In the genomic region with DNA sequence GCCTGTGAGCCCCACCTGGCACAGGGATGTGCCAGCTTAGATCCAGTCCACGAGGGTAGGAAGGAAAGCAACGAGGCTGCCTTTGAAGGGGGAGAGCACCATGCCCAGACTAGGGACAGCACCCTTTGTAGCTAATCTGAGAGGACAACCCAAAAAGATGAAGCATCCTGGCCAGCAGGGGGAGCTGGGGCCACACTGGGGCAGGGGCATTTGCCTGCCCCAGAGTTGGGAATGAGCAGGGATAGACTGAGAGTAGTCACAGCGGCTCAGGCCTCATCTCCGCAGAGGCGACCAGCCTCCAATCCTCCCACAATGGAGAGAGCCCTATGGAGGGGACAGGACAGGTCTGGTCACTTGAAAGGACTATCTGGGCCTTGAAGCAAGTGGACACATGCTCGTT, we compare ENCODE assay signal across 10 cellular contexts. TPM values are rescaled to one million over a fixed set of nuclear protein-coding genes. Genes with fewer than 3 reads are reported as not detected.
A peak's percentile ranks its signal among the peaks of the same experiment; 100 is the strongest.
DNase-seq lines count a peak whose midpoint lies in the region; ATAC-seq, FAIRE-seq and TF ChIP-seq lines count a peak whose summit lies in the region.
"Had no signal": no experiment of that assay in that cellular context is flagged by ENCODE, and none has a peak within 500 bp of the region (broad histone marks: within the 10 kb centered on the region; RNA-seq: fewer than 3 reads in every experiment).

No MANE protein-coding gene starts in this region.

- POLR2A ChIA-PET in activated B cell treated with CpG ODN at 0.5 μM for 24 hours (lab: Charles Lee): no interaction called here

- no peak overlapping the region for H3K4me3 ChIP-seq in liver (ENCODE audit: low read depth in 1 of 3, low read length in 3 of 3)

- TF ChIP-seq CTCF in D721Med (IDR thresholded peaks at IDR 0.05; ENCODE audit: insufficient read depth, missing control alignments) (peak; percentile 47), H9 (conservative IDR thresholded peaks at IDR 0.05) (peak; percentile 75), activated B cell treated with CpG ODN at 0.5 μM for 24 hours (IDR thresholded peaks at IDR 0.05) (no peak), liver (IDR thresholded peaks at IDR 0.05; ENCODE audit: low read depth, low read length, missing input control) (peak; percentile 43)

- no peaks in the 10 kb centered on the region for H3K9me3 ChIP-seq in H9 (ENCODE audit: control insufficient read depth, low read depth, low read length)
- H3K9me3 ChIP-seq in liver (ENCODE audit: control insufficient read depth in 4 of 4, low read length in 3 of 4): no peaks in the 10 kb centered on the region

- H3K4me3 Mint-ChIP-seq in H9 (no peak overlapping the region), activated B cell treated with CpG ODN at 0.5 μM for 24 hours (no peak overlapping the region)
- H3K4me3 Mint-ChIP-seq in T-helper 2 cell treated with Interferon-gamma antibody and Interleukin-4, amounts not matched to agents 5 μg/mL and 100 μg/mL, for 36 hours: no peak overlapping the region

- no peak overlapping the region for H2AK5ac ChIP-seq in H9 (ENCODE audit: insufficient read length, low read length)

- H2BK5ac ChIP-seq in H9 (ENCODE audit: insufficient read length, low read length): no peak overlapping the region

- no peaks in the 10 kb centered on the region for H4K20me1 ChIP-seq in H9 (ENCODE audit: control insufficient read depth, insufficient read depth, insufficient read length)

- H3K27ac ChIP-seq in H9 (ENCODE audit: insufficient read length, low read depth, low read length): no peak overlapping the region
- H3K27ac ChIP-seq in liver (ENCODE audit: low read depth in 1 of 2, low read length in 2 of 2): no peak overlapping the region

- H2BK20ac ChIP-seq in H9 (ENCODE audit: low read depth, low read length, poor library complexity, severe bottlenecking): no peak overlapping the region

- H3K56ac ChIP-seq in H9 (ENCODE audit: insufficient read length, low read depth, low read length): no peak overlapping the region

- H3T11ph ChIP-seq in H9 (ENCODE audit: low read length): no peak overlapping the region

- peaks cover 14% of the 10 kb centered on the region for H3K27me3 Mint-ChIP-seq in H9 (ENCODE audit: low read depth)
- H3K27me3 Mint-ChIP-seq in activated B cell treated with CpG ODN at 0.5 μM for 24 hours: peaks cover 17% of the 10 kb centered on the region
- H3K27me3 Mint-ChIP-seq in T-helper 2 cell treated with Interferon-gamma antibody and Interleukin-4, amounts not matched to agents 5 μg/mL and 100 μg/mL, for 36 hours (ENCODE audit: low read depth): no peaks in the 10 kb centered on the region

- H2BK12ac ChIP-seq in H9 (ENCODE audit: insufficient read length, low read depth, low read length): no peak overlapping the region

- H3K4me2 ChIP-seq in H9 (ENCODE audit: insufficient read depth, insufficient read length, low read length): no peak overlapping the region

- H3K36me3 Mint-ChIP-seq in H9 (ENCODE audit: insufficient read depth in 1 of 3, low read depth in 3 of 3): no peaks in the 10 kb centered on the region
- no peaks in the 10 kb centered on the region for H3K36me3 Mint-ChIP-seq in activated B cell treated with CpG ODN at 0.5 μM for 24 hours (ENCODE audit: low read depth)
- H3K36me3 Mint-ChIP-seq in T-helper 2 cell treated with Interferon-gamma antibody and Interleukin-4, amounts not matched to agents 5 μg/mL and 100 μg/mL, for 36 hours (ENCODE audit: low read depth): no peaks in the 10 kb centered on the region

- peak; percentile 68 to 73 for TF ChIP-seq RAD21 in liver (IDR thresholded peaks at IDR 0.05)

- H3K23ac ChIP-seq in H9 (ENCODE audit: insufficient read length, low read depth, low read length): no peak overlapping the region

- no peak overlapping the region for H4K8ac ChIP-seq in H9 (replicated peaks; ENCODE audit: insufficient read length, low read depth, low read length)

- H3K27me3 ChIP-seq in H9 (ENCODE audit: insufficient read depth, low read length) (no peaks in the 10 kb centered on the region), liver (ENCODE audit: control insufficient read depth in 4 of 4, insufficient read depth in 4 of 4, low read length in 3 of 4) (no peaks in the 10 kb centered on the region)

- no peak overlapping the region for H2BK120ac ChIP-seq in H9 (ENCODE audit: low read depth, low read length, poor library complexity, severe bottlenecking)

- H3K4me1 Mint-ChIP-seq in H9: peaks cover 15 to 22% of the 10 kb centered on the region in 2 experiments
- no peaks in the 10 kb centered on the region for H3K4me1 Mint-ChIP-seq in activated B cell treated with CpG ODN at 0.5 μM for 24 hours
- no peaks in the 10 kb centered on the region for H3K4me1 Mint-ChIP-seq in T-helper 2 cell treated with Interferon-gamma antibody and Interleukin-4, amounts not matched to agents 5 μg/mL and 100 μg/mL, for 36 hours (ENCODE audit: low read depth)

- no peaks in the 10 kb centered on the region for H3K9me3 Mint-ChIP-seq in H9
- H3K9me3 Mint-ChIP-seq in activated B cell treated with CpG ODN at 0.5 μM for 24 hours: no peaks in the 10 kb centered on the region
- H3K9me3 Mint-ChIP-seq in T-helper 2 cell treated with Interferon-gamma antibody and Interleukin-4, amounts not matched to agents 5 μg/mL and 100 μg/mL, for 36 hours: no peaks in the 10 kb centered on the region

- DNase-seq in D721Med (ENCODE audit: insufficient read length, low spot score) (no peak), H9 (peak; percentile 54), activated B cell treated with CpG ODN at 0.5 μM for 24 hours (no peak), SIG-M5 treated with dmso at 0.1 percent for 504 hours (lab: John Stamatoyannopoulos, UW; ENCODE audit: unreplicated experiment) (no peak), occipital lobe (lab: John Stamatoyannopoulos, UW) (no peak), mesenteric fat pad (ENCODE audit: low spot score) (no peak)
- no peak for DNase-seq in T-helper 2 cell treated with Interferon-gamma antibody and Interleukin-4, amounts not matched to agents 5 μg/mL and 100 μg/mL, for 36 hours (ENCODE audit: low spot score)

- H3K4me1 ChIP-seq in H9 (ENCODE audit: insufficient read depth, low read length) (peaks cover 3% of the 10 kb centered on the region; the same call in 1 of the 2 replicates), liver (ENCODE audit: control insufficient read depth in 4 of 4, insufficient read depth in 4 of 4, low read length in 3 of 4) (no peaks in the 10 kb centered on the region)

- no peak overlapping the region for H3K14ac ChIP-seq in H9 (ENCODE audit: insufficient read depth, low read length)

- H3K9ac ChIP-seq in H9 (ENCODE audit: extremely low read depth, insufficient read length, low read length) (no peak overlapping the region), liver (ENCODE audit: low read depth in 1 of 2, low read length in 2 of 2) (no peak overlapping the region)

- H3K18ac ChIP-seq in H9 (ENCODE audit: insufficient read length, low read depth, low read length): no peak overlapping the region

- no peak overlapping the region; a peak in 1 of 7 replicates for H3K27ac Mint-ChIP-seq in H9
- no peak overlapping the region for H3K27ac Mint-ChIP-seq in activated B cell treated with CpG ODN at 0.5 μM for 24 hours
- no peak overlapping the region for H3K27ac Mint-ChIP-seq in T-helper 2 cell treated with Interferon-gamma antibody and Interleukin-4, amounts not matched to agents 5 μg/mL and 100 μg/mL, for 36 hours

- H3K4ac ChIP-seq in H9 (ENCODE audit: low read depth, low read length): no peak overlapping the region

- H3K23me2 ChIP-seq in H9 (ENCODE audit: insufficient read length, low read depth, low read length, poor library complexity, severe bottlenecking): no peaks in the 10 kb centered on the region

- FAIRE-seq in D721Med (lab: Jason Lieb, UNC): no peak
- FAIRE-seq: endometrium had no signal

- no peaks in the 10 kb centered on the region for H3K79me1 ChIP-seq in H9 (ENCODE audit: insufficient read depth, low read depth, low read length, poor library complexity, severe bottlenecking)

- no CpG with 5 or more reads among the region's 6 CpGs for WGBS in H9 (ENCODE audit: extremely low coverage, insufficient read length, low lambda C conversion rate)
- 69% methylated on average over 6 of the region's 6 CpGs for WGBS in liver

- no peak overlapping the region for H4K91ac ChIP-seq in H9 (ENCODE audit: insufficient read length, low read depth, low read length)

- CTCF ChIA-PET in activated B cell treated with CpG ODN at 0.5 μM for 24 hours (lab: Charles Lee): interaction anchor here (1.1 to 4.8 kb wide), 4 partner anchors 17 to 320 kb away, joined by 3 to 37 read pairs (median 9); a partner anchor contains a TSS

- no peak overlapping the region for H4K5ac ChIP-seq in H9 (ENCODE audit: insufficient read length, low read depth, low read length)

- H3K79me2 ChIP-seq in H9 (ENCODE audit: insufficient read depth, low read length): no peaks in the 10 kb centered on the region

- no peaks in the 10 kb centered on the region for H3K36me3 ChIP-seq in liver (ENCODE audit: control insufficient read depth in 4 of 4, insufficient read depth in 3 of 4, low read depth in 1 of 4, low read length in 3 of 4)

- no peak overlapping the region for H2BK15ac ChIP-seq in H9 (ENCODE audit: low read depth, low read length)

- ATAC-seq in activated B cell treated with CpG ODN at 0.5 μM for 24 hours (ENCODE audit: low read depth): peak; percentile 21

- intact Hi-C loops in activated B cell treated with CpG ODN at 0.5 μM for 24 hours (cut with micrococcal nuclease): loop anchor here (1.0 kb wide), 2 partner anchors 16 to 319 kb away; a partner anchor contains a TSS

- H2AFZ ChIP-seq in H9 (ENCODE audit: low read length): no peak overlapping the region

TF ChIP-seq in liver, 16 proteins besides CTCF, POLR2A, EP300 and RAD21 (continues in another document):
- no peak for TF ChIP-seq TAF1 (conservative IDR thresholded peaks at IDR 0.05)
- no peak for TF ChIP-seq YY1 (IDR thresholded peaks at IDR 0.05)
- TF ChIP-seq, protein P1, sequence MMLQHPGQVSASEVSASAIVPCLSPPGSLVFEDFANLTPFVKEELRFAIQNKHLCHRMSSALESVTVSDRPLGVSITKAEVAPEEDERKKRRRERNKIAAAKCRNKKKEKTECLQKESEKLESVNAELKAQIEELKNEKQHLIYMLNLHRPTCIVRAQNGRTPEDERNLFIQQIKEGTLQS (IDR thresholded peaks at IDR 0.05): no peak
- TF ChIP-seq HNF4G (IDR thresholded peaks at IDR 0.05): no peak
- TF ChIP-seq JUND (IDR thresholded peaks at IDR 0.05): no peak

RNA-seq across cellular contexts. Expression of a gene that starts 16.4 kb away (rescaled TPM):
- total RNA-seq in H9 (2021): 0.39 and 0.50 TPM in 2 replicates
- not detected in 2 replicates for total RNA-seq in activated B cell treated with CpG ODN at 0.5 μM for 24 hours
- total RNA-seq in liver: not detected
- polyA plus RNA-seq in liver: not detected
- 1.9 TPM for total RNA-seq in occipital lobe
- not detected for total RNA-seq in mesenteric fat pad
- total RNA-seq: T-helper 1 cell treated with Interleukin-12 subunit alpha and Interleukin-12 subunit beta and Interleukin-4 antibody, amounts not matched to agents 30 ng/mL and 1 ng/mL, for 36 hours had no signal
